ENCODE assay signal across 9 cellular contexts in the genomic region with DNA sequence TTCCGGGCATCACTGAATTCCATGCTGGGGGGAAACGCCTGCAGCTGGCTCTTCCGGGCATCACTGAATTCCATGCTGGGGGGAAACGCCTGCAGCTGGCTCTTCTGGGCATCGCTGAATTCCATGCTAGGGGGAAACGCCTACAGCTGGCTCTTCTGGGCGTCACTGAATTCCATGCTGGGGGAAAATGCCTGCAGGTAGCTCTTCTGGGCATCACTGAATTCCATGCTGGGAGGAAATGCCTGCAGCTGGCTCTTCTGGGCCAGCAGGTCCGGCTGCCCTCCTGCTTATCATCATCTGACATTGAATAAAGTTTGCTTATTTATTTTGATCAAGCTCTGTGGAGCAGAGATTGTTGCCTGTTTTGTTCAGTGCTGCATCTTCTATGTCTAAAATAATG.
"Had no signal": no experiment of that assay in that cellular context is flagged by ENCODE, and none has a peak within 500 bp of the region (broad histone marks: within the 10 kb centered on the region; RNA-seq: fewer than 3 reads in every experiment).

No MANE protein-coding gene starts in this region.

- H2AFZ ChIP-seq: GM23248, GM23338 had no signal

- DNase-seq: GM23248, GOT3, H7, H9, HCEC 1CT, HFFc6 had no signal

- H3K9me3 ChIP-seq: HAP-1 had no signal

- H3K9ac ChIP-seq: GM23248 had no signal

- H3K4me3 ChIP-seq: GM23248, GM23338, HAP-1 had no signal

- H3K4me2 ChIP-seq: GM23338 had no signal

- H3K27ac ChIP-seq: GM23248 had no signal

- H3K4me1 ChIP-seq: HAP-1 had no signal

- ATAC-seq: GM23338, HCT116 had no signal

- H3K36me3 ChIP-seq: HAP-1 had no signal
